8 cellular contexts compared by ENCODE assay signal in genomic region chr3:9809239-9809614, GRCh38. TPM values are rescaled to one million over a fixed set of nuclear protein-coding genes. Genes with fewer than 3 reads are reported as not detected.
A peak's percentile ranks its signal among the peaks of the same experiment; 100 is the strongest.
DNase-seq lines count a peak whose midpoint lies in the region; ATAC-seq, FAIRE-seq and TF ChIP-seq lines count a peak whose summit lies in the region.

No MANE protein-coding gene starts in this region.

- in situ Hi-C loops in mammary epithelial cell (cut with MboI; ENCODE audit: low sequenced_read_pairs in 2 of 2): no loop called here

- peak overlapping the region; percentile 82 for H2AFZ ChIP-seq in mammary epithelial cell (ENCODE audit: low read depth, low read length)

- H3K4me1 ChIP-seq in mammary epithelial cell (ENCODE audit: insufficient read depth, low read length): peaks cover 9% of the 10 kb centered on the region
- H3K4me1 ChIP-seq in mucosa of stomach (ENCODE audit: control insufficient read depth, insufficient read depth, low read length): peaks cover 22% of the 10 kb centered on the region

- no peaks in the 10 kb centered on the region for H3K9me3 ChIP-seq in mammary epithelial cell (replicated peaks; ENCODE audit: insufficient read depth, low read length)
- H3K9me3 ChIP-seq in mucosa of stomach (ENCODE audit: control insufficient read depth, low read length): no peaks in the 10 kb centered on the region

- 94% methylated on average over 4 of the region's 4 CpGs for WGBS in mammary epithelial cell (ENCODE audit: low coverage, missing lambda C conversion rate)

- DNase-seq in GM12891 (ENCODE audit: insufficient read length, low spot score) (no peak), LNCaP clone FGC (ENCODE audit: low read depth) (no peak), mammary epithelial cell (no peak), medulla oblongata (ENCODE audit: extremely low spot score) (no peak), NCI-H345 treated with DMSO at 0.1 percent for 48 hours (lab: John Stamatoyannopoulos, UW; ENCODE audit: unreplicated experiment) (no peak)

- TF ChIP-seq CTCF in LNCaP clone FGC (IDR thresholded peaks at IDR 0.05; ENCODE audit: control insufficient read depth, extremely low read depth, insufficient read depth) (no peak), mammary epithelial cell (conservative IDR thresholded peaks at IDR 0.05 in 1 of 2, IDR thresholded peaks at IDR 0.05 in 1 of 2; ENCODE audit: extremely low read depth in 1 of 2, insufficient read depth in 1 of 2, low read depth in 1 of 2, low read length in 2 of 2) (no peak)

- H3K36me3 ChIP-seq in mammary epithelial cell (ENCODE audit: insufficient read depth, low read length): peaks cover 14% of the 10 kb centered on the region
- no peaks in the 10 kb centered on the region for H3K36me3 ChIP-seq in mucosa of stomach (ENCODE audit: control insufficient read depth, insufficient read depth, low read length)

- no peaks in the 10 kb centered on the region for H4K20me1 ChIP-seq in mammary epithelial cell (ENCODE audit: insufficient read depth, low read length)

- peaks cover 5% of the 10 kb centered on the region for H3K79me2 ChIP-seq in mammary epithelial cell (ENCODE audit: insufficient read depth, low read length)

- intact Hi-C loops in mammary epithelial cell (cut with micrococcal nuclease): loop anchor here (5.0 kb wide), 1 partner anchor 307 kb away; no protein-coding TSS in a partner anchor

- CTCF ChIA-PET in mammary epithelial cell (lab: Charles Lee; ENCODE audit: low non-redundant PET): interaction anchor here (0.6 kb wide), 1 partner anchor 137 kb away, joined by 3 read pairs; no protein-coding TSS in a partner anchor

- no peak for TF ChIP-seq POLR2A in GM12891 (IDR thresholded peaks at IDR 0.05; ENCODE audit: low read depth, low read length)

- dilution Hi-C loops in mammary epithelial cell (cut with HindIII; ENCODE audit: low sequenced_read_pairs): loop anchor here (5.0 kb wide), 1 partner anchor 72 kb away; no protein-coding TSS in a partner anchor

- H3K27me3 ChIP-seq in mammary epithelial cell (ENCODE audit: insufficient read depth, low read length): no peaks in the 10 kb centered on the region
- no peaks in the 10 kb centered on the region for H3K27me3 ChIP-seq in mucosa of stomach (ENCODE audit: control insufficient read depth, insufficient read depth, low read length)

- H3K4me3 ChIP-seq in LNCaP clone FGC (ENCODE audit: low read depth, low read length): peak overlapping the region; percentile 62
- H3K4me3 ChIP-seq in mammary epithelial cell (replicated peaks in 1 of 3; ENCODE audit: insufficient read depth in 1 of 3, low read depth in 2 of 3, low read length in 3 of 3): peak overlapping the region in 1 of 3 experiments; percentile 49
- peak overlapping the region; percentile 53 for H3K4me3 ChIP-seq in mucosa of stomach (ENCODE audit: low read length)

- no peak for ATAC-seq in GM18498 (IDR thresholded peaks at IDR 0.05; ENCODE audit: unreplicated experiment)
- ATAC-seq in HG03097 (IDR thresholded peaks at IDR 0.05; ENCODE audit: low FRiP score, unreplicated experiment): no peak

- BruUV-seq in mammary epithelial cell (replicated peaks; lab: Mats Ljungman, UMichigan): no TSS peak

- peak overlapping the region; percentile 49 for H3K27ac ChIP-seq in mammary epithelial cell (ENCODE audit: insufficient read depth, low read depth, low read length)

- H3K9ac ChIP-seq in mammary epithelial cell (ENCODE audit: insufficient read depth, low read length): no peak overlapping the region
- H3K9ac ChIP-seq in mucosa of stomach (ENCODE audit: low read length): peak overlapping the region; percentile 81

- no peak for FAIRE-seq in GM12891 (lab: Jason Lieb, UNC)

- peak overlapping the region; percentile 91 for H3K4me2 ChIP-seq in mammary epithelial cell (ENCODE audit: insufficient read depth, low read depth, low read length)

TF ChIP-seq in GM12891, 5 proteins besides CTCF, POLR2A, EP300 and RAD21:
- TF ChIP-seq SPI1 (IDR thresholded peaks at IDR 0.05; ENCODE audit: low read depth, low read length) (0 out of 2 replicates have a peak, but pooled peaks have one; percentile 0), TAF1 (IDR thresholded peaks at IDR 0.05; ENCODE audit: low read depth, low read length) (no peak), POU2F2 (IDR thresholded peaks at IDR 0.05; ENCODE audit: low read depth, low read length) (no peak), POLR2AphosphoS5 (IDR thresholded peaks at IDR 0.05; ENCODE audit: low read depth, low read length) (no peak), PAX5 (IDR thresholded peaks at IDR 0.05; ENCODE audit: insufficient read depth, low read length, severe bottlenecking) (no peak)
TF ChIP-seq in GM12891: peak in this region for 1.

RNA-seq across cellular contexts. Expression of gene TTLL3, which starts 0.8 kb away (rescaled TPM):
- polyA plus RNA-seq in GM12891 (2012; ENCODE audit: low read depth, missing spikeins): 17.3 TPM
- 10 to 100 TPM; 15.8 to 33.3 TPM for total RNA-seq in mammary epithelial cell
- polyA plus RNA-seq in mammary epithelial cell: 6.9 TPM
- 1.2 TPM for polyA minus RNA-seq in mammary epithelial cell

RNA-seq across cellular contexts. Expression of gene ARPC4, which starts 16.3 kb away (rescaled TPM):
- 296 TPM for polyA plus RNA-seq in GM12891 (2012; ENCODE audit: low read depth, missing spikeins)
- total RNA-seq in mammary epithelial cell: 100 to 1,000 TPM; 135 to 202 TPM
- polyA plus RNA-seq in mammary epithelial cell: 267 TPM
- 174 TPM for polyA minus RNA-seq in mammary epithelial cell

RNA-seq across cellular contexts. Expression of gene TADA3, which starts 17.0 kb away (rescaled TPM):
- polyA plus RNA-seq in GM12891 (2012; ENCODE audit: low read depth, missing spikeins): 34.8 TPM
- 10 to 100 TPM; 57.5 to 75.5 TPM for total RNA-seq in mammary epithelial cell
- 47.0 TPM for polyA plus RNA-seq in mammary epithelial cell
- polyA minus RNA-seq in mammary epithelial cell: 54.3 TPM

RNA-seq across cellular contexts. Expression of gene RPUSD3, which starts 34.6 kb away (rescaled TPM):
- 28.6 TPM for polyA plus RNA-seq in GM12891 (2012; ENCODE audit: low read depth, missing spikeins)
- total RNA-seq in mammary epithelial cell: 10 to 100 TPM; 35.0 to 40.8 TPM
- 57.7 TPM for polyA plus RNA-seq in mammary epithelial cell
- polyA minus RNA-seq in mammary epithelial cell: 27.1 TPM

RNA-seq across cellular contexts. Expression of gene CAMK1, which starts 39.5 kb away (rescaled TPM):
- polyA plus RNA-seq in GM12891 (2012; ENCODE audit: low read depth, missing spikeins): 0.53 TPM
- total RNA-seq in mammary epithelial cell: 1 to 10 TPM in 1 of 2 donors, under 1 TPM in 1; 0.50 to 2.3 TPM
- polyA plus RNA-seq in mammary epithelial cell: 2.4 TPM
- polyA minus RNA-seq in mammary epithelial cell: not detected
